19 cellular contexts compared by ENCODE assay signal in the genomic region with DNA sequence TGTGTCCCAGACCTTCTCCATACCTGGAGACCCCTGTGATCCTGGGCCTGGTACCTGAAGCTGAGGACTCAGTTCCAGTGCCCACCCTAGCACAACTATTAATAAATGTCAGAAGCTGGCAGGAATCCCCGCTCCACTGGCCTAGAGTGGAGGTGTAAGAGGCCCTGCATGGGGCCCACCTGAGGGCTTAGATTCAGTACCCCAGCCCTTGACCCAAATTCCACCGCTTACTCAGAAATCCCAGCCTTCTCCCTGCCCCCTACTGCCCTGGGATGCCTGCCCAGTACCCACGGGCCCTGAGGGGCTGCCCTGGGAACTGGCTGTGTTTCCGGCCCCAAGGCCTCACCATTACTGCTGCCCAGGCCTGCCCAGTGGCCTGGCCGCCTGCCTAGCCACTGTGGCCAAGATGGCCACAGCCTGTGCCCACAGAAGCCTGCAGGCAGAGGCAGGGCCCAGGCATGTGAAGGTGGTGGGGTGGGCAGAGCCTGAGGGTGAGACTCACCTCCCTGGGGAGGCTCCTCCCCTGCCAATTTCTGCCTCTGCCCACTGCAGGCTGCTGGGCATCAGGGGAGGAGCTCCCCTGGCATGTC. TPM values are rescaled to one million over a fixed set of nuclear protein-coding genes. Genes with fewer than 3 reads are reported as not detected.
DNase-seq lines count a peak whose midpoint lies in the region; ATAC-seq and TF ChIP-seq lines count a peak whose summit lies in the region.
"Had no signal": no experiment of that assay in that cellular context is flagged by ENCODE, and none has a peak within 500 bp of the region (broad histone marks: within the 10 kb centered on the region; RNA-seq: fewer than 3 reads in every experiment).

No MANE protein-coding gene starts in this region.

- H3K4me1 Mint-ChIP-seq in glutamatergic neuron (ENCODE audit: low read depth, unreplicated experiment) = no peaks in the 10 kb centered on the region
- H3K4me1 Mint-ChIP-seq: activated naive CD8-positive, alpha-beta T cell treated with anti-CD3 and anti-CD28 coated beads for 36 hours had no signal

- no peak overlapping the region for H3K4me3 Mint-ChIP-seq in glutamatergic neuron (ENCODE audit: unreplicated experiment)
- H3K4me3 Mint-ChIP-seq: activated naive CD8-positive, alpha-beta T cell treated with anti-CD3 and anti-CD28 coated beads for 36 hours; natural killer cell; stimulated activated memory B cell treated with anti-CD40 and anti-IgM and Interleukin-4, amounts not matched to agents 10 μg/mL and 1 μg/mL and 100 μg/mL, for 72 hours had no signal

- intact Hi-C loops in upper lobe of right lung (cut with DNase I) = no loop called here

- ATAC-seq in upper lobe of right lung (peak; percentile 28), GM19395 (IDR thresholded peaks at IDR 0.05; ENCODE audit: unreplicated experiment) (no peak)
- ATAC-seq: K562; natural killer cell; stimulated activated memory B cell treated with anti-CD40 and anti-IgM and Interleukin-4, amounts not matched to agents 10 μg/mL and 1 μg/mL and 100 μg/mL, for 72 hours had no signal

- H3K27me3 Mint-ChIP-seq in glutamatergic neuron (ENCODE audit: unreplicated experiment) = peaks cover 15% of the 10 kb centered on the region

- TF ChIP-seq CTCF in upper lobe of right lung (IDR thresholded peaks at IDR 0.05) (no peak), glutamatergic neuron (IDR thresholded peaks at IDR 0.05; ENCODE audit: partially characterized antibody, unreplicated experiment) (no peak)

- peaks cover 4% of the 10 kb centered on the region for H3K9me3 Mint-ChIP-seq in glutamatergic neuron (ENCODE audit: unreplicated experiment)
- H3K9me3 Mint-ChIP-seq: activated naive CD8-positive, alpha-beta T cell treated with anti-CD3 and anti-CD28 coated beads for 36 hours; natural killer cell; stimulated activated memory B cell treated with anti-CD40 and anti-IgM and Interleukin-4, amounts not matched to agents 10 μg/mL and 1 μg/mL and 100 μg/mL, for 72 hours had no signal

- H3K9me3 ChIP-seq in upper lobe of right lung = no peaks in the 10 kb centered on the region
- H3K9me3 ChIP-seq: Caco-2, SJCRH30 had no signal

- no peaks in the 10 kb centered on the region for H3K36me3 ChIP-seq in upper lobe of right lung
- H3K36me3 ChIP-seq: SJCRH30 had no signal

- no peak overlapping the region for H3K4me3 ChIP-seq in upper lobe of right lung
- H3K4me3 ChIP-seq: dorsolateral prefrontal cortex, K562, SJCRH30 had no signal

- H3K27ac Mint-ChIP-seq in glutamatergic neuron (ENCODE audit: unreplicated experiment) = no peak overlapping the region
- H3K27ac Mint-ChIP-seq: activated naive CD8-positive, alpha-beta T cell treated with anti-CD3 and anti-CD28 coated beads for 36 hours; natural killer cell; stimulated activated memory B cell treated with anti-CD40 and anti-IgM and Interleukin-4, amounts not matched to agents 10 μg/mL and 1 μg/mL and 100 μg/mL, for 72 hours had no signal

- H3K27ac ChIP-seq in upper lobe of right lung = peak overlapping the region; percentile 66
- H3K27ac ChIP-seq: SJCRH30 had no signal

- no peaks in the 10 kb centered on the region for H3K36me3 Mint-ChIP-seq in glutamatergic neuron (ENCODE audit: unreplicated experiment)
- H3K36me3 Mint-ChIP-seq: activated naive CD8-positive, alpha-beta T cell treated with anti-CD3 and anti-CD28 coated beads for 36 hours; natural killer cell; stimulated activated memory B cell treated with anti-CD40 and anti-IgM and Interleukin-4, amounts not matched to agents 10 μg/mL and 1 μg/mL and 100 μg/mL, for 72 hours had no signal

- H3K4me1 ChIP-seq in upper lobe of right lung = peaks cover 51% of the 10 kb centered on the region

- H3K27me3 ChIP-seq in upper lobe of right lung = no peaks in the 10 kb centered on the region

- DNase-seq in HT-29 (ENCODE audit: low spot score) (peak; percentile 48), anterior cingulate cortex (lab: John Stamatoyannopoulos, UW) (peak in 31 of 58 donors; percentile 11 to 81 (median 41)), midbrain (lab: John Stamatoyannopoulos, UW) (peak; percentile 55), upper lobe of right lung (peak; percentile 79), HK-2 (ENCODE audit: unreplicated experiment) (no peak), glutamatergic neuron (no peak)
- DNase-seq: activated CD4-positive, CD25-positive, alpha-beta regulatory T cell treated with anti-CD3 and anti-CD28 coated beads, Interleukin-2, amount 50 U/mL, for 72 hours; activated naive CD8-positive, alpha-beta T cell treated with anti-CD3 and anti-CD28 coated beads for 36 hours; Caco-2; dorsolateral prefrontal cortex; natural killer cell; NCI-H2081 treated with DMSO at 0.1 percent for 48 hours; NCI-H524 treated with DMSO at 0.1 percent for 48 hours; SJCRH30; stimulated activated CD4-positive, alpha-beta T cell treated with anti-CD3 and anti-CD28 coated beads, Interleukin-15, amount 100 ng/mL, for 24 hours; trophoblast cell had no signal

RNA-seq across cellular contexts. Expression of gene PRKCD, which starts 6.2 kb away (rescaled TPM):
- 5.2 and 5.9 TPM in 2 replicates for total RNA-seq in HT-29 (2014; rRNA removed; shearing (Covaris generic))
- total RNA-seq in upper lobe of right lung (78.4 TPM), glutamatergic neuron (ENCODE audit: unreplicated experiment) (5.4 TPM)

RNA-seq across cellular contexts. Expression of gene RFT1, which starts 24.6 kb away (rescaled TPM):
- 10.6 and 12.0 TPM in 2 replicates for total RNA-seq in HT-29 (2014; rRNA removed; shearing (Covaris generic))
- total RNA-seq in upper lobe of right lung (20.6 TPM), glutamatergic neuron (ENCODE audit: unreplicated experiment) (10.5 TPM)

Comparison
In these comparisons a context has a peak if more than half of its experiments do, and no peak if none do; other contexts are left out.
1. DNase-seq: peak in HT-29 (single experiment), anterior cingulate cortex (31 of 58), midbrain (single experiment) and upper lobe of right lung (single experiment); none in HK-2 (single experiment) and glutamatergic neuron (single experiment).
2. RNA of gene PRKCD, which starts 6.2 kb away (total RNA-seq): 78.4 TPM in upper lobe of right lung (single experiment); 5.2 to 5.9 TPM in HT-29 and 5.4 TPM in glutamatergic neuron (single experiment); every median in the first group is over 10 times any median in the second.